ENCODE assay signal across 22 cellular contexts in the genomic region with DNA sequence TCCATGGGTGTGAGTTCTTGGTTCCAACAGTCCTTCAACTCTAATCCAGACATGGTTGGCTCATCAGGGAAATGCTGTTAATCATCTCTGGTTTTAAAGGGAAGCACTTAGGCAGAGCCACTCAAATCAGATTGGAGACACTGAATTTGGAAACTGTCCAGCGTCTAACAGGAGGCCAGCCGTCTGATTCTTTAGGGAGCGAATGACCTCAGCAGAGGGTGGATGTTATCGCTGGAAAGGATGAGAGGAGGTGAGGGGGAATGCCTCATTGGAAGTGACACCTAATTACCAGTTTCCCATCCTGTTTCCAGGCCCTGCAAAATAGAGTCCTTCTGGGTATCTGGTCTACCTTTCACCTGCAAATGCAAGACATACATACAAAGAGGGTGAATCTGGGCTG. TPM values are rescaled to one million over a fixed set of nuclear protein-coding genes. Genes with fewer than 3 reads are reported as not detected.
DNase-seq lines count a peak whose midpoint lies in the region; TF ChIP-seq lines count a peak whose summit lies in the region.
"Had no signal": no experiment of that assay in that cellular context is flagged by ENCODE, and none has a peak within 500 bp of the region (broad histone marks: within the 10 kb centered on the region; RNA-seq: fewer than 3 reads in every experiment).

No MANE protein-coding gene starts in this region.

- intact Hi-C loops in sigmoid colon (cut with DNase I), result no loop called here
- intact Hi-C loops in prostate gland (cut with DNase I), result no loop called here

- TF ChIP-seq POLR2A in sigmoid colon (IDR thresholded peaks at IDR 0.05) (no peak), prostate gland (IDR thresholded peaks at IDR 0.05) (no peak)

- H3K9me3 ChIP-seq in sigmoid colon (no peaks in the 10 kb centered on the region), prostate gland (no peaks in the 10 kb centered on the region)
- H3K9me3 ChIP-seq: SJCRH30 had no signal

- 78 to 85% methylated on average over 4 of the region's 4 CpGs for WGBS in sigmoid colon, 2 donors
- WGBS in prostate gland, result 76% methylated on average over 4 of the region's 4 CpGs

- H3K27ac ChIP-seq in sigmoid colon (no peak overlapping the region), prostate gland (no peak overlapping the region)
- H3K27ac ChIP-seq: SJCRH30 had no signal

- H3K36me3 ChIP-seq in sigmoid colon (no peaks in the 10 kb centered on the region), prostate gland (no peaks in the 10 kb centered on the region)
- H3K36me3 ChIP-seq: SJCRH30 had no signal

- DNase-seq in NCI-H82 (lab: John Stamatoyannopoulos, UW), result peak; percentile 48
- no peak for DNase-seq in NCI-H82 treated with DMSO at 0.1 percent for 48 hours (lab: John Stamatoyannopoulos, UW; ENCODE audit: unreplicated experiment)
- DNase-seq in Caki2 (ENCODE audit: low read depth), result peak; percentile 57
- DNase-seq in NCI-H2029 treated with DMSO at 0.1 percent for 48 hours (lab: John Stamatoyannopoulos, UW), result peak; percentile 41
- peak; percentile 13 for DNase-seq in sigmoid colon
- no peak for DNase-seq in prostate gland (ENCODE audit: low spot score)
- DNase-seq in NCI-H446 (lab: John Stamatoyannopoulos, UW), result no peak
- DNase-seq: CD4-positive, CD25-positive, alpha-beta regulatory T cell; DMS79; EL; GF-D8; IMR-90; KG1; NCI-H1048; NCI-H1417; NCI-H1694; NCI-H2081 treated with DMSO at 0.1 percent for 48 hours; NCI-H526 treated with DMSO at 0.1 percent for 48 hours; SJCRH30 had no signal

- TF ChIP-seq CTCF in sigmoid colon (IDR thresholded peaks at IDR 0.05) (no peak), prostate gland (IDR thresholded peaks at IDR 0.05) (no peak)

- peaks cover 0 to 19% (median 14%) of the 10 kb centered on the region in 4 donors for H3K4me1 ChIP-seq in sigmoid colon
- H3K4me1 ChIP-seq in prostate gland (replicated peaks), result no peaks in the 10 kb centered on the region
- H3K4me1 ChIP-seq: SJCRH30 had no signal

- H3K4me3 ChIP-seq in sigmoid colon (no peak overlapping the region), prostate gland (no peak overlapping the region)
- H3K4me3 ChIP-seq: SJCRH30 had no signal

- no peak for TF ChIP-seq EP300 in sigmoid colon (IDR thresholded peaks at IDR 0.05)

- in situ Hi-C loops in Caki2 (cut with HindIII; ENCODE audit: low pct_unique_long_range_greater_than_20kb, low sequenced_read_pairs), result no loop called here

- H3K27me3 ChIP-seq in sigmoid colon (no peaks in the 10 kb centered on the region), prostate gland (replicated peaks; ENCODE audit: insufficient read depth) (no peaks in the 10 kb centered on the region)

RNA-seq across cellular contexts. Expression of gene LRRC38, which starts 22.8 kb away (rescaled TPM):
- not detected in 2 replicates for total RNA-seq in Caki2 (2014; rRNA removed; shearing (Covaris generic); ENCODE audit: low replicate concordance)
- total RNA-seq in sigmoid colon, result not detected
- not detected for polyA plus RNA-seq in sigmoid colon
- total RNA-seq in prostate gland, result under 1 TPM; 0.14 to 0.45 TPM
- total RNA-seq: A172; CD4-positive, CD25-positive, alpha-beta regulatory T cell; H4; IMR-90; SJCRH30 had no signal
- polyA plus RNA-seq: BJ; CD4-positive, CD25-positive, alpha-beta regulatory T cell; IMR-90 had no signal

RNA-seq across cellular contexts. Expression of gene PDPN, which starts 47.0 kb away (rescaled TPM):
- not detected in 2 replicates for total RNA-seq in Caki2 (2014; rRNA removed; shearing (Covaris generic); ENCODE audit: low replicate concordance)
- total RNA-seq in sigmoid colon, result 10 to 100 TPM in 3 of 4 donors, 1 to 10 TPM in 1; 5.6 to 14.7 (median 13.5) TPM
- polyA plus RNA-seq in sigmoid colon, result 1 to 10 TPM; 2.1 to 9.9 (median 7.8) TPM
- 10 to 100 TPM; 11.4 to 19.5 TPM for total RNA-seq in prostate gland
- total RNA-seq: A172; CD4-positive, CD25-positive, alpha-beta regulatory T cell; IMR-90; SJCRH30 had no signal
- polyA plus RNA-seq: CD4-positive, CD25-positive, alpha-beta regulatory T cell had no signal

Comparison
In these comparisons a context has a peak if more than half of its experiments do, and no peak if none do; other contexts are left out.
1. DNase-seq: peak in NCI-H82 (single experiment), Caki2 (single experiment), NCI-H2029 treated with DMSO at 0.1 percent for 48 hours (single experiment) and sigmoid colon (single experiment); none in NCI-H82 treated with DMSO at 0.1 percent for 48 hours (single experiment), prostate gland (single experiment) and NCI-H446 (0 of 2).